Comparison of ENCODE assay signal across 12 cellular contexts in the genomic region with DNA sequence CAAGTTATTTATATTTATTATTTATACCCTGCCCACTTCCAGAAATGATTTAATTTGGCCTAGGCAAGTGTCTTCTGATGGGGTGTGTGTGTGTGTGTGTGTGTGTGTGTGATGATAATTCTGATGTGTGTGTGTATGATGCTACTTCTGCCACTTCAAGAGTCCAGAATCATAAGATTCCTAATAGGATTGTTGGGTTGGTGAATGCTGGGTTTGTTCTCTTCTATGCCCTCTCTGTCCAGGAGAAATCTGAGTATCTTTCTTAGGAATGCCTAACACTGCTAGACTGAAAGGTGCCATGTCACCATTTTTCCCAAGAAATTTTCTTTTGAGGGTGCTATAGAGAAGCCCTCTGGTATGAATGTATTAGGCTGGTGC.
DNase-seq lines count a peak whose midpoint lies in the region; ATAC-seq and TF ChIP-seq lines count a peak whose summit lies in the region.
"Had no signal": no experiment of that assay in that cellular context is flagged by ENCODE, and none has a peak within 500 bp of the region (broad histone marks: within the 10 kb centered on the region; RNA-seq: fewer than 3 reads in every experiment).

No MANE protein-coding gene starts in this region.

- intact Hi-C loops in natural killer cell (cut with micrococcal nuclease) = no loop called here

- no peak for TF ChIP-seq CTCF in natural killer cell (IDR thresholded peaks at IDR 0.05)

- H3K27me3 Mint-ChIP-seq in natural killer cell (ENCODE audit: low read depth in 2 of 2) = peaks cover 0 to 3% of the 10 kb centered on the region in 2 donors
- no peaks in the 10 kb centered on the region for H3K27me3 Mint-ChIP-seq in natural killer cell treated with Interleukin-12 subunit alpha and Interleukin-12 subunit beta and Interleukin-15 and Interleukin-18, amount 100 ng/mL, for 72 hours
- no peaks in the 10 kb centered on the region for H3K27me3 Mint-ChIP-seq in activated naive CD8-positive, alpha-beta T cell treated with anti-CD3 and anti-CD28 coated beads for 36 hours
- H3K27me3 Mint-ChIP-seq: brain had no signal

- no peak for ATAC-seq in natural killer cell
- ATAC-seq in natural killer cell treated with Interleukin-12 subunit alpha and Interleukin-12 subunit beta and Interleukin-15 and Interleukin-18, amount 100 ng/mL, for 72 hours = no peak
- ATAC-seq in HG03039 (IDR thresholded peaks at IDR 0.05; ENCODE audit: unreplicated experiment) = no peak

- no peaks in the 10 kb centered on the region for H3K9me3 Mint-ChIP-seq in natural killer cell
- H3K9me3 Mint-ChIP-seq in natural killer cell treated with Interleukin-12 subunit alpha and Interleukin-12 subunit beta and Interleukin-15 and Interleukin-18, amount 100 ng/mL, for 72 hours = no peaks in the 10 kb centered on the region
- peaks cover 2% of the 10 kb centered on the region for H3K9me3 Mint-ChIP-seq in activated naive CD8-positive, alpha-beta T cell treated with anti-CD3 and anti-CD28 coated beads for 36 hours
- H3K9me3 Mint-ChIP-seq: brain had no signal

- DNase-seq in natural killer cell (no peak), myocyte (ENCODE audit: low read depth) (peak; percentile 46), NCI-H128 (lab: John Stamatoyannopoulos, UW; ENCODE audit: unreplicated experiment) (no peak), NCI-H526 (lab: John Stamatoyannopoulos, UW) (no peak)
- DNase-seq in natural killer cell treated with Interleukin-12 subunit alpha and Interleukin-12 subunit beta and Interleukin-15 and Interleukin-18, amount 100 ng/mL, for 72 hours (ENCODE audit: low spot score) = no peak
- DNase-seq in activated naive CD8-positive, alpha-beta T cell treated with anti-CD3 and anti-CD28 coated beads for 36 hours = no peak
- DNase-seq in activated CD8-positive, alpha-beta memory T cell treated with anti-CD3 and anti-CD28 coated beads for 24 hours = no peak
- DNase-seq: AML-193, left ventricle myocardium superior, NCI-H524 had no signal

- H3K27ac Mint-ChIP-seq in natural killer cell = peak overlapping the region in 1 of 2 donors; percentile 97
- H3K27ac Mint-ChIP-seq in natural killer cell treated with Interleukin-12 subunit alpha and Interleukin-12 subunit beta and Interleukin-15 and Interleukin-18, amount 100 ng/mL, for 72 hours = peak overlapping the region in 1 of 2 donors; percentile 100
- peak overlapping the region; percentile 62 for H3K27ac Mint-ChIP-seq in activated naive CD8-positive, alpha-beta T cell treated with anti-CD3 and anti-CD28 coated beads for 36 hours

- no peaks in the 10 kb centered on the region for H3K36me3 Mint-ChIP-seq in natural killer cell
- H3K36me3 Mint-ChIP-seq in natural killer cell treated with Interleukin-12 subunit alpha and Interleukin-12 subunit beta and Interleukin-15 and Interleukin-18, amount 100 ng/mL, for 72 hours = no peaks in the 10 kb centered on the region
- peaks cover 23% of the 10 kb centered on the region for H3K36me3 Mint-ChIP-seq in activated naive CD8-positive, alpha-beta T cell treated with anti-CD3 and anti-CD28 coated beads for 36 hours

- H3K4me1 Mint-ChIP-seq in natural killer cell = peaks cover 61 to 92% of the 10 kb centered on the region in 2 donors
- peaks cover 63 to 73% of the 10 kb centered on the region in 2 donors for H3K4me1 Mint-ChIP-seq in natural killer cell treated with Interleukin-12 subunit alpha and Interleukin-12 subunit beta and Interleukin-15 and Interleukin-18, amount 100 ng/mL, for 72 hours (ENCODE audit: low read depth in 2 of 2)
- H3K4me1 Mint-ChIP-seq in activated naive CD8-positive, alpha-beta T cell treated with anti-CD3 and anti-CD28 coated beads for 36 hours = peaks cover 91% of the 10 kb centered on the region

- H3K4me3 Mint-ChIP-seq in natural killer cell = peak overlapping the region; percentile 28
- no peak overlapping the region for H3K4me3 Mint-ChIP-seq in natural killer cell treated with Interleukin-12 subunit alpha and Interleukin-12 subunit beta and Interleukin-15 and Interleukin-18, amount 100 ng/mL, for 72 hours
- no peak overlapping the region for H3K4me3 Mint-ChIP-seq in activated naive CD8-positive, alpha-beta T cell treated with anti-CD3 and anti-CD28 coated beads for 36 hours
